14 cellular contexts compared by ENCODE assay signal in genomic region chr2:60480089-60480773, GRCh38.
DNase-seq lines count a peak whose midpoint lies in the region; ATAC-seq and TF ChIP-seq lines count a peak whose summit lies in the region.
"Had no signal": no experiment of that assay in that cellular context is flagged by ENCODE, and none has a peak within 500 bp of the region (broad histone marks: within the 10 kb centered on the region; RNA-seq: fewer than 3 reads in every experiment).

No MANE protein-coding gene starts in this region.

- TF ChIP-seq CTCF in 22Rv1 (IDR thresholded peaks at IDR 0.05), result no peak; the same call in 1 of the 2 replicates

- peak overlapping the region in 3 of 4 donors; percentile 3 to 43 (median 3) for H3K4me3 Mint-ChIP-seq in IgD-negative memory B cell
- H3K4me3 Mint-ChIP-seq: activated CD8-positive, alpha-beta T cell treated with anti-CD3 and anti-CD28 coated beads, Interleukin-2, amount 10 ng/mL, durations not matched to agents 7 days and 5 days; stimulated activated naive CD8-positive, alpha-beta T cell treated with anti-CD3 and anti-CD28 coated beads, Interleukin-15, amount 100 ng/mL, for 72 hours had no signal

- no peaks in the 10 kb centered on the region for H3K27me3 Mint-ChIP-seq in IgD-negative memory B cell

- ATAC-seq in right cardiac atrium, result no peak
- ATAC-seq in HG03097 (IDR thresholded peaks at IDR 0.05; ENCODE audit: low FRiP score, unreplicated experiment), result no peak
- ATAC-seq: activated CD8-positive, alpha-beta T cell treated with anti-CD3 and anti-CD28 coated beads, Interleukin-2, amount 10 ng/mL, durations not matched to agents 7 days and 5 days; stimulated activated naive CD8-positive, alpha-beta T cell treated with anti-CD3 and anti-CD28 coated beads, Interleukin-15, amount 100 ng/mL, for 72 hours had no signal

- no peaks in the 10 kb centered on the region for H3K9me3 Mint-ChIP-seq in IgD-negative memory B cell
- H3K9me3 Mint-ChIP-seq: stimulated activated naive CD8-positive, alpha-beta T cell treated with anti-CD3 and anti-CD28 coated beads, Interleukin-15, amount 100 ng/mL, for 72 hours had no signal

- H3K27ac ChIP-seq in 22Rv1 (peak overlapping the region; percentile 98), esophagus (ENCODE audit: low read depth in 2 of 2, low read length in 1 of 2) (peak overlapping the region; percentile 61 to 79), right cardiac atrium (ENCODE audit: low read length) (no peak overlapping the region)

- intact Hi-C loops in right cardiac atrium (cut with DNase I), result no loop called here

- H3K27me3 ChIP-seq in esophagus (ENCODE audit: control insufficient read depth in 1 of 2, insufficient read depth in 2 of 2, low read length in 2 of 2) (no peaks in the 10 kb centered on the region), right cardiac atrium (ENCODE audit: control insufficient read depth, insufficient read depth) (no peaks in the 10 kb centered on the region), H7 (ENCODE audit: control insufficient read depth, insufficient read depth, low read length) (peaks cover 6% of the 10 kb centered on the region)

- DNase-seq in mucosa of gallbladder (ENCODE audit: low spot score) (peak; percentile 18), right cardiac atrium (no peak), H7 (no peak)
- no peak for DNase-seq in activated CD4-positive, CD25-positive, alpha-beta regulatory T cell (lab: John Stamatoyannopoulos, UW)
- DNase-seq: activated CD8-positive, alpha-beta T cell treated with anti-CD3 and anti-CD28 coated beads, Interleukin-2, amount 10 ng/mL, durations not matched to agents 7 days and 5 days; activated effector memory CD4-positive, alpha-beta T cell treated with Interleukin-2 at 50 U/mL for 16 hours; effector CD4-positive, alpha-beta T cell; foreskin fibroblast; NCI-H1694; stimulated activated naive CD8-positive, alpha-beta T cell treated with anti-CD3 and anti-CD28 coated beads, Interleukin-15, amount 100 ng/mL, for 72 hours had no signal

- H3K27ac Mint-ChIP-seq in IgD-negative memory B cell, result peak overlapping the region; percentile 52 to 60 (median 55)
- H3K27ac Mint-ChIP-seq: activated CD8-positive, alpha-beta T cell treated with anti-CD3 and anti-CD28 coated beads, Interleukin-2, amount 10 ng/mL, durations not matched to agents 7 days and 5 days had no signal

- H3K4me1 ChIP-seq in esophagus (ENCODE audit: control insufficient read depth in 2 of 2, insufficient read depth in 2 of 2, low read length in 1 of 2) (peaks cover 0 to 18% of the 10 kb centered on the region in 2 donors), right cardiac atrium (ENCODE audit: control insufficient read depth, insufficient read depth, low read length) (peaks cover 8% of the 10 kb centered on the region)

- peaks cover 9% of the 10 kb centered on the region for H3K36me3 Mint-ChIP-seq in IgD-negative memory B cell

- no peaks in the 10 kb centered on the region for H3K36me3 ChIP-seq in esophagus (ENCODE audit: control insufficient read depth in 2 of 2, insufficient read depth in 2 of 2, low read length in 1 of 2)
- no peaks in the 10 kb centered on the region; the same call in 1 of the 2 replicates for H3K36me3 ChIP-seq in H7 (replicated peaks; ENCODE audit: control insufficient read depth, insufficient read depth, low read length)

- no peaks in the 10 kb centered on the region for H3K9me3 ChIP-seq in esophagus (ENCODE audit: control insufficient read depth in 2 of 2, insufficient read depth in 1 of 2, low read depth in 1 of 2, low read length in 1 of 2)
- H3K9me3 ChIP-seq in right cardiac atrium (ENCODE audit: control insufficient read depth, low read length), result no peaks in the 10 kb centered on the region

- H3K4me1 Mint-ChIP-seq in IgD-negative memory B cell, result peaks cover 53 to 76% (median 75%) of the 10 kb centered on the region in 3 donors
- H3K4me1 Mint-ChIP-seq: stimulated activated naive CD8-positive, alpha-beta T cell treated with anti-CD3 and anti-CD28 coated beads, Interleukin-15, amount 100 ng/mL, for 72 hours had no signal

- WGBS in esophagus, 2 donors, result 63 to 71% methylated on average over 4 of the region's 4 CpGs
- WGBS in right cardiac atrium, result 92% methylated on average over 4 of the region's 4 CpGs

- H3K4me3 ChIP-seq in esophagus (ENCODE audit: low read depth in 1 of 2, low read length in 2 of 2) (no peak overlapping the region), right cardiac atrium (ENCODE audit: low read length) (no peak overlapping the region), H7 (ENCODE audit: insufficient read depth, low read depth, low read length) (no peak overlapping the region)
